1 cellular context compared by ENCODE assay signal in the genomic region with DNA sequence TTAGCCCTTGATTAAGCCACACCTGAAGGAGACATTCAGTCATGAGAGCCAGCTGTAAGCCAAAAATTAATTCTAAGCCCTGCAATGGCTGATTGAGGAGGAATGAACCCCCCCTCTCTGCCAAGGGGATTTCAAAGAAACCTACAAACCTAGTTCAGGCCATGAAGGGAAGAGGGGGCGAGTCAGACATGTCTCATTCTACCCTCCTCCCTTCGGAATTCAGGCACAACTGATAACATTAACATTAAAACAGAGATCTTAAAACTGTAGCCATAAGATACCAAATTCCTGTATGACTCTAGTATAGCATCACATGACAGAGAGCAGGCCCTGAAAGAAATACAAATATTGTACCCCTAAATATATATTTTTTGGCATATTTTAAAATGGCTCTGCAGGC.
TF ChIP-seq lines count a peak whose summit lies in the region.

No MANE protein-coding gene starts in this region.

TF ChIP-seq in WTC11, 78 proteins besides CTCF, POLR2A, EP300 and RAD21 (continued from another document):
- no peak for TF ChIP-seq FOXK1 (CRISPR knock-in tag; IDR thresholded peaks at IDR 0.05)
